10 cellular contexts compared by ENCODE assay signal in genomic region chr14:68968051-68968450, GRCh38. TPM values are rescaled to one million over a fixed set of nuclear protein-coding genes. Genes with fewer than 3 reads are reported as not detected.
DNase-seq lines count a peak whose midpoint lies in the region; ATAC-seq, FAIRE-seq and TF ChIP-seq lines count a peak whose summit lies in the region.
"Had no signal": no experiment of that assay in that cellular context is flagged by ENCODE, and none has a peak within 500 bp of the region (broad histone marks: within the 10 kb centered on the region; RNA-seq: fewer than 3 reads in every experiment).

No MANE protein-coding gene starts in this region.

- no peaks in the 10 kb centered on the region for H3F3A ChIP-seq in PC-3 (ENCODE audit: low read length, unreplicated experiment)

- intact Hi-C loops in naive thymus-derived CD4-positive, alpha-beta T cell (cut with micrococcal nuclease) = loop anchor here in 1 of 2 donors (1.0 to 10.0 kb wide), 5 partner anchors 9 to 797 kb away; partner anchors contain the start of gene SRSF5
- intact Hi-C loops in PC-3 (cut with micrococcal nuclease) = no loop called here

- peaks cover 43% of the 10 kb centered on the region for H3K4me1 Mint-ChIP-seq in T-helper 2 cell treated with Interferon-gamma antibody and Interleukin-4, amounts not matched to agents 5 μg/mL and 100 μg/mL, for 36 hours (ENCODE audit: low read depth)
- peaks cover 62 to 100% (median 95%) of the 10 kb centered on the region in 7 donors for H3K4me1 Mint-ChIP-seq in naive thymus-derived CD4-positive, alpha-beta T cell

- no peaks in the 10 kb centered on the region for H3K9me3 ChIP-seq in naive thymus-derived CD4-positive, alpha-beta T cell (ENCODE audit: control insufficient read depth in 2 of 3, low read length in 3 of 3)
- H3K9me3 ChIP-seq in PC-3 (ENCODE audit: low read length) = no peaks in the 10 kb centered on the region
- H3K9me3 ChIP-seq: gastrocnemius medialis had no signal

- no peak overlapping the region for H3K4me2 ChIP-seq in PC-3 (ENCODE audit: low read length)

- peaks cover 100% of the 10 kb centered on the region for H3K79me2 ChIP-seq in PC-3 (ENCODE audit: low read length)

- H3K4me3 ChIP-seq in naive thymus-derived CD4-positive, alpha-beta T cell (ENCODE audit: low read length) = peak overlapping the region; percentile 46
- no peak overlapping the region for H3K4me3 ChIP-seq in PC-3 (ENCODE audit: low read length)
- H3K4me3 ChIP-seq: gastrocnemius medialis had no signal

- H4K20me1 ChIP-seq in PC-3 (ENCODE audit: low read length) = peaks cover 99% of the 10 kb centered on the region

- peak overlapping the region; percentile 89 for H3K27ac ChIP-seq in naive thymus-derived CD4-positive, alpha-beta T cell (ENCODE audit: low read depth, low read length)
- H3K27ac ChIP-seq in PC-3 (ENCODE audit: low read length) = no peak overlapping the region

- H3K27me3 Mint-ChIP-seq in T-helper 2 cell treated with Interferon-gamma antibody and Interleukin-4, amounts not matched to agents 5 μg/mL and 100 μg/mL, for 36 hours (ENCODE audit: low read depth) = no peaks in the 10 kb centered on the region
- H3K27me3 Mint-ChIP-seq in naive thymus-derived CD4-positive, alpha-beta T cell = no peaks in the 10 kb centered on the region

- CTCF ChIA-PET in naive thymus-derived CD4-positive, alpha-beta T cell (lab: Charles Lee) = interaction anchor here (1.3 to 1.7 kb wide), 4 partner anchors 10 to 54 kb away, joined by 5 to 7 read pairs (median 5); no protein-coding TSS in a partner anchor
- CTCF ChIA-PET in PC-3 (lab: Charles Lee) = no interaction called here

- peak; percentile 91 for ATAC-seq in naive thymus-derived CD4-positive, alpha-beta T cell
- ATAC-seq in stimulated activated naive CD8-positive, alpha-beta T cell treated with anti-CD3 and anti-CD28 coated beads, Interleukin-15, Interleukin-2, amounts not matched to agents 100 U/mL and 50 U/mL, for 24 hours = peak; percentile 53
- ATAC-seq in PC-3 = no peak
- ATAC-seq: gastrocnemius medialis had no signal

- DNase-seq in T-helper 2 cell (peak in 3 of 5 experiments; percentile 56 to 69 (median 58)), OCI-M1 (lab: John Stamatoyannopoulos, UW) (no peak), GM12891 (ENCODE audit: insufficient read length, low spot score) (no peak), PC-3 (no peak)
- no peak for DNase-seq in T-helper 2 cell treated with Interferon-gamma antibody and Interleukin-4, amounts not matched to agents 5 μg/mL and 100 μg/mL, for 36 hours (ENCODE audit: low spot score)
- DNase-seq in activated T-helper 9 cell treated with anti-CD3 and anti-CD28 coated beads, Interleukin-2, amount 50 U/mL, for 16 hours (ENCODE audit: low read depth) = peak; percentile 31
- peak in 8 of 9 donors; percentile 46 to 93 (median 90) for DNase-seq in naive thymus-derived CD4-positive, alpha-beta T cell
- DNase-seq in stimulated activated naive CD8-positive, alpha-beta T cell treated with anti-CD3 and anti-CD28 coated beads, Interleukin-15, Interleukin-2, amounts not matched to agents 100 U/mL and 50 U/mL, for 24 hours = peak; percentile 43
- DNase-seq: 8988T, gastrocnemius medialis had no signal

- no peaks in the 10 kb centered on the region for H3K9me3 Mint-ChIP-seq in T-helper 2 cell treated with Interferon-gamma antibody and Interleukin-4, amounts not matched to agents 5 μg/mL and 100 μg/mL, for 36 hours
- peaks cover 0 to 6% (median 0%) of the 10 kb centered on the region in 11 donors for H3K9me3 Mint-ChIP-seq in naive thymus-derived CD4-positive, alpha-beta T cell

- H3K27me3 ChIP-seq in naive thymus-derived CD4-positive, alpha-beta T cell (ENCODE audit: control insufficient read depth in 2 of 2, insufficient read depth in 2 of 2, low read length in 2 of 2) = no peaks in the 10 kb centered on the region
- H3K27me3 ChIP-seq in PC-3 (ENCODE audit: low read length) = no peaks in the 10 kb centered on the region
- H3K27me3 ChIP-seq: gastrocnemius medialis had no signal

- no peaks in the 10 kb centered on the region for H3K9me2 ChIP-seq in PC-3 (replicated peaks; ENCODE audit: low read length)

- no peak overlapping the region for H3K4me3 Mint-ChIP-seq in T-helper 2 cell treated with Interferon-gamma antibody and Interleukin-4, amounts not matched to agents 5 μg/mL and 100 μg/mL, for 36 hours
- H3K4me3 Mint-ChIP-seq in naive thymus-derived CD4-positive, alpha-beta T cell = peak overlapping the region; percentile 24 to 96 (median 88)

- BruUV-seq in PC-3 (replicated peaks; lab: Mats Ljungman, UMichigan) = no TSS peak

- H3K27ac Mint-ChIP-seq in T-helper 2 cell treated with Interferon-gamma antibody and Interleukin-4, amounts not matched to agents 5 μg/mL and 100 μg/mL, for 36 hours = no peak overlapping the region
- H3K27ac Mint-ChIP-seq in naive thymus-derived CD4-positive, alpha-beta T cell = peak overlapping the region; percentile 39 to 100 (median 99)

- peaks cover 27 to 94% of the 10 kb centered on the region in 2 donors for H3K4me1 ChIP-seq in naive thymus-derived CD4-positive, alpha-beta T cell (ENCODE audit: control insufficient read depth in 2 of 2, insufficient read depth in 2 of 2, low read length in 2 of 2)
- H3K4me1 ChIP-seq in PC-3 (ENCODE audit: insufficient read depth, low read length) = peaks cover 48% of the 10 kb centered on the region

- H3K9ac ChIP-seq in PC-3 (ENCODE audit: low read length) = no peak overlapping the region

- POLR2A ChIA-PET in naive thymus-derived CD4-positive, alpha-beta T cell (lab: Charles Lee) = interaction anchor here (0.6 to 7.1 kb wide), 11 partner anchors 10 to 61 kb away, joined by 3 to 82 read pairs (median 8); partner anchors contain the start of gene ACTN1
- POLR2A ChIA-PET in PC-3 (lab: Charles Lee; ENCODE audit: unreplicated experiment) = no interaction called here

- H2AFZ ChIP-seq in PC-3 (ENCODE audit: low read length) = no peak overlapping the region

- no peak for TF ChIP-seq POLR2A in GM12891 (IDR thresholded peaks at IDR 0.05; ENCODE audit: low read depth, low read length)

- peaks cover 0 to 6% (median 0%) of the 10 kb centered on the region in 3 experiments for H3K36me3 ChIP-seq in naive thymus-derived CD4-positive, alpha-beta T cell (ENCODE audit: control insufficient read depth in 2 of 3, insufficient read depth in 3 of 3, low read length in 3 of 3)
- peaks cover 67% of the 10 kb centered on the region for H3K36me3 ChIP-seq in PC-3 (ENCODE audit: low read depth, low read length)
- H3K36me3 ChIP-seq: gastrocnemius medialis had no signal

- TF ChIP-seq CTCF in PC-3 (conservative IDR thresholded peaks at IDR 0.05; ENCODE audit: low read depth, low read length) = no peak

- no peak for FAIRE-seq in GM12891 (lab: Jason Lieb, UNC)

- peaks cover 11% of the 10 kb centered on the region for H3K36me3 Mint-ChIP-seq in T-helper 2 cell treated with Interferon-gamma antibody and Interleukin-4, amounts not matched to agents 5 μg/mL and 100 μg/mL, for 36 hours (ENCODE audit: low read depth)
- peaks cover 11 to 30% (median 16%) of the 10 kb centered on the region in 5 donors for H3K36me3 Mint-ChIP-seq in naive thymus-derived CD4-positive, alpha-beta T cell

TF ChIP-seq in GM12891, 5 proteins besides CTCF, POLR2A, EP300 and RAD21:
- TF ChIP-seq SPI1 (IDR thresholded peaks at IDR 0.05; ENCODE audit: low read depth, low read length) = no peak
- no peak for TF ChIP-seq PAX5 (IDR thresholded peaks at IDR 0.05; ENCODE audit: insufficient read depth, low read length, severe bottlenecking)
- TF ChIP-seq POLR2AphosphoS5 (IDR thresholded peaks at IDR 0.05; ENCODE audit: low read depth, low read length) = no peak
- TF ChIP-seq POU2F2 (IDR thresholded peaks at IDR 0.05; ENCODE audit: low read depth, low read length) = no peak
- TF ChIP-seq TAF1 (IDR thresholded peaks at IDR 0.05; ENCODE audit: low read depth, low read length) = no peak

RNA-seq across cellular contexts. Expression of gene ACTN1, which starts 11.1 kb away (rescaled TPM):
- total RNA-seq in naive thymus-derived CD4-positive, alpha-beta T cell = 100 to 1,000 TPM in 4 of 5 experiments, 10 to 100 TPM in 1; 41.3 to 249 (median 227) TPM
- polyA plus RNA-seq in naive thymus-derived CD4-positive, alpha-beta T cell = 100 to 1,000 TPM; 188 to 390 TPM
- polyA plus RNA-seq in GM12891 (2012; ENCODE audit: low read depth, missing spikeins) = 1.3 TPM
- total RNA-seq in PC-3 (2014; rRNA removed) = 303 and 400 TPM in 2 replicates

Comparison
In these comparisons a context has a peak if more than half of its experiments do, and no peak if none do; other contexts are left out.
1. DNase-seq: peak in T-helper 2 cell (3 of 5), activated T-helper 9 cell treated with anti-CD3 and anti-CD28 coated beads, Interleukin-2, amount 50 U/mL, for 16 hours (single experiment), naive thymus-derived CD4-positive, alpha-beta T cell (8 of 9) and stimulated activated naive CD8-positive, alpha-beta T cell treated with anti-CD3 and anti-CD28 coated beads, Interleukin-15, Interleukin-2, amounts not matched to agents 100 U/mL and 50 U/mL, for 24 hours (single experiment); none in T-helper 2 cell treated with Interferon-gamma antibody and Interleukin-4, amounts not matched to agents 5 μg/mL and 100 μg/mL, for 36 hours (single experiment), OCI-M1 (single experiment), GM12891 (single experiment) and PC-3 (single experiment).